1 cellular context compared by ENCODE assay signal in the genomic region with DNA sequence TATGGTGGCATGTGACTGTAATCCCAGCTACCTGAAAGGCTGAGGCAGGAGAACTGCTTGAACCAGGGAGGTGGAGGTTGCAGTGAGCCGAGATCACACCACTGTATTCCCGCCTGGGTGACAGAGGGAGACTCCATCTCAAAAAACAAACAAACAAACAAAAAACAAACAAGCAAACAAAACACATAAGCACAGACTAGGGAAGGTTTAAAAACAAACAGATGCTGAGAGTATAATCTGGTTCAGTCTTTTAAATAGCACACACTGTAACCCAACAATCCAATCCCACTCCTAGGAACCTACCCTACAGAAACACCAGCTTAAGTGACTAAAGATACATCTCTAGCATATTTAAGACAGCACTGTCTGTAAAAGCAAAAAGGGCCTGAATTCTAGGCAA.
A peak's percentile ranks its signal among the peaks of the same experiment; 100 is the strongest.
TF ChIP-seq lines count a peak whose summit lies in the region.

No MANE protein-coding gene starts in this region.

TF ChIP-seq in A549, 52 proteins besides CTCF, POLR2A, EP300 and RAD21:
- TF ChIP-seq HOXA7 (CRISPR knock-in tag; IDR thresholded peaks at IDR 0.05), result 0 out of 2 replicates have a peak, but pooled peaks have one; percentile 23
